11 cellular contexts compared by ENCODE assay signal in genomic region chr2:223047260-223047761, GRCh38. TPM values are rescaled to one million over a fixed set of nuclear protein-coding genes. Genes with fewer than 3 reads are reported as not detected.
A peak's percentile ranks its signal among the peaks of the same experiment; 100 is the strongest.
DNase-seq lines count a peak whose midpoint lies in the region; ATAC-seq and TF ChIP-seq lines count a peak whose summit lies in the region.
"Had no signal": no experiment of that assay in that cellular context is flagged by ENCODE, and none has a peak within 500 bp of the region (broad histone marks: within the 10 kb centered on the region; RNA-seq: fewer than 3 reads in every experiment).

No MANE protein-coding gene starts in this region.

- H3K27ac ChIP-seq in cardiac muscle cell (peak overlapping the region; percentile 83), gastrocnemius medialis (peak overlapping the region; percentile 39 to 59 (median 54))

- in situ Hi-C loops in gastrocnemius medialis (cut with MboI; ENCODE audit: low sequenced_read_pairs in 4 of 4), result no loop called here

- no peaks in the 10 kb centered on the region for H3K36me3 ChIP-seq in cardiac muscle cell
- H3K36me3 ChIP-seq in gastrocnemius medialis, result no peaks in the 10 kb centered on the region

- H3K9me3 ChIP-seq in cardiac muscle cell (ENCODE audit: low read depth) (no peaks in the 10 kb centered on the region), gastrocnemius medialis (no peaks in the 10 kb centered on the region)
- H3K9me3 ChIP-seq: Caco-2 had no signal

- H3K27me3 ChIP-seq in cardiac muscle cell (no peaks in the 10 kb centered on the region), gastrocnemius medialis (peaks cover 0 to 10% (median 10%) of the 10 kb centered on the region in 3 donors)

- H3K4me1 ChIP-seq in cardiac muscle cell (ENCODE audit: low read depth), result peaks cover 25% of the 10 kb centered on the region
- H3K4me1 ChIP-seq in gastrocnemius medialis, result peaks cover 0 to 5% of the 10 kb centered on the region in 2 donors
- H3K4me1 ChIP-seq: Caco-2 had no signal

- H3K4me3 ChIP-seq in WI38 (ENCODE audit: low read depth, low read length) (peak overlapping the region; percentile 40), cardiac muscle cell (no peak overlapping the region), gastrocnemius medialis (no peak overlapping the region)

- TF ChIP-seq POLR2A in gastrocnemius medialis (IDR thresholded peaks at IDR 0.05), result no peak

- ATAC-seq in gastrocnemius medialis (peak; percentile 60 to 62), GM18502 (IDR thresholded peaks at IDR 0.05; ENCODE audit: poor library complexity, unreplicated experiment) (no peak), GM21576 (IDR thresholded peaks at IDR 0.05; ENCODE audit: unreplicated experiment) (no peak)
- ATAC-seq: activated CD8-positive, alpha-beta T cell treated with anti-CD3 and anti-CD28 coated beads for 36 hours had no signal

- intact Hi-C loops in gastrocnemius medialis (cut with DNase I; ENCODE audit: low total_unique reads), result no loop called here

- DNase-seq in GM04503 (ENCODE audit: low read depth) (peak; percentile 96), cardiac muscle cell (ENCODE audit: low read depth in 1 of 2, low spot score in 1 of 2) (peak; percentile 72 to 78), gastrocnemius medialis (no peak), NCI-H2029 (lab: John Stamatoyannopoulos, UW) (no peak), NCI-H1436 (lab: John Stamatoyannopoulos, UW) (no peak)
- DNase-seq: activated CD8-positive, alpha-beta T cell treated with anti-CD3 and anti-CD28 coated beads for 36 hours; Caco-2; NCI-H1105 treated with DMSO at 0.1 percent for 48 hours had no signal

- TF ChIP-seq CTCF in WI38 (IDR thresholded peaks at IDR 0.05; ENCODE audit: low read depth, low read length) (no peak), cardiac muscle cell (IDR thresholded peaks at IDR 0.05; ENCODE audit: low read depth, low read length) (no peak), gastrocnemius medialis (IDR thresholded peaks at IDR 0.05 in 4 of 5, conservative IDR thresholded peaks at IDR 0.05 in 1 of 5) (no peak)

RNA-seq across cellular contexts. Expression of gene KCNE4, which starts 4.7 kb away (rescaled TPM):
- 0.12 and 0.21 TPM in 2 replicates for total RNA-seq in cardiac muscle cell
- polyA plus RNA-seq in cardiac muscle cell, result 0.71 TPM in 1 of 2 replicates, not detected in the other
- 1 to 10 TPM; 2.0 to 6.1 (median 3.3) TPM for total RNA-seq in gastrocnemius medialis
- total RNA-seq: activated CD8-positive, alpha-beta T cell treated with anti-CD3 and anti-CD28 coated beads for 36 hours; Caco-2 had no signal

Comparison
In these comparisons a context has a peak if more than half of its experiments do, and no peak if none do; other contexts are left out.
1. DNase-seq: peak in GM04503 (single experiment) and cardiac muscle cell (2 of 2); none in gastrocnemius medialis (0 of 2), NCI-H2029 (single experiment) and NCI-H1436 (single experiment).
2. ATAC-seq: peak in gastrocnemius medialis (2 of 2); none in GM18502 (single experiment) and GM21576 (single experiment).